ENCODE assay signal across 30 cellular contexts in genomic region chrX:6557690-6558089, GRCh38. TPM values are rescaled to one million over a fixed set of nuclear protein-coding genes. Genes with fewer than 3 reads are reported as not detected.
"Had no signal": no experiment of that assay in that cellular context is flagged by ENCODE, and none has a peak within 500 bp of the region (broad histone marks: within the 10 kb centered on the region; RNA-seq: fewer than 3 reads in every experiment).

No MANE protein-coding gene starts in this region.

- H3K27me3 ChIP-seq: colonic mucosa, esophagus squamous epithelium, gastrocnemius medialis, heart right ventricle had no signal

- H3K36me3 ChIP-seq: colonic mucosa, esophagus squamous epithelium, gastrocnemius medialis, heart right ventricle, left ventricle myocardium inferior, lower lobe of right lung had no signal

- H3K27me3 Mint-ChIP-seq: dendritic cell treated with granulocyte-macrophage colony-stimulating factor and Interleukin-4, amounts not matched to agents 40 ng/mL and 50 ng/mL, for 4 days; effector memory CD8-positive, alpha-beta T cell had no signal

- H3K36me3 Mint-ChIP-seq: mesothelial cell of epicardium had no signal

- ATAC-seq: effector memory CD8-positive, alpha-beta T cell; esophagus mucosa; gastrocnemius medialis; heart right ventricle; left cardiac atrium; lower lobe of right lung; mucosa of descending colon had no signal

- FAIRE-seq: endometrium, islet of Langerhans, keratinocyte had no signal

- H3K4me3 ChIP-seq: colonic mucosa, esophagus squamous epithelium, gastrocnemius medialis, heart right ventricle, left ventricle myocardium inferior, lower lobe of right lung, mucosa of descending colon had no signal

- H3K27ac ChIP-seq: colonic mucosa, epithelial cell of prostate, esophagus squamous epithelium, gastrocnemius medialis, heart right ventricle, left ventricle myocardium inferior, lower lobe of right lung had no signal

- H3K4me1 ChIP-seq: colonic mucosa, esophagus squamous epithelium, gastrocnemius medialis, heart right ventricle, left ventricle myocardium inferior, lower lobe of right lung had no signal

- H3K9me3 ChIP-seq: colonic mucosa, esophagus squamous epithelium, gastrocnemius medialis, left ventricle myocardium inferior, lower lobe of right lung, mucosa of descending colon had no signal

- H3K27ac Mint-ChIP-seq: dendritic cell treated with granulocyte-macrophage colony-stimulating factor and Interleukin-4, amounts not matched to agents 40 ng/mL and 50 ng/mL, for 4 days; effector memory CD8-positive, alpha-beta T cell; endodermal cell; mesothelial cell of epicardium had no signal

- H3K4me1 Mint-ChIP-seq: endodermal cell, mesothelial cell of epicardium had no signal

- H3K4me3 Mint-ChIP-seq: dendritic cell treated with granulocyte-macrophage colony-stimulating factor and Interleukin-4, amounts not matched to agents 40 ng/mL and 50 ng/mL, for 4 days; effector memory CD8-positive, alpha-beta T cell; endodermal cell; mesothelial cell of epicardium had no signal

- DNase-seq: colonic mucosa; cortex of kidney; effector CD8-positive, alpha-beta T cell; effector memory CD8-positive, alpha-beta T cell; endodermal cell; erythroblast; esophagus squamous epithelium; foreskin fibroblast; foreskin melanocyte; gastrocnemius medialis; head of caudate nucleus; heart right ventricle; hippocampal formation; left cardiac atrium; left ventricle myocardium inferior; lower lobe of right lung; mesenchymal stem cell; mucosa of descending colon had no signal

RNA-seq across cellular contexts. Expression of gene VCX3A, which starts 22.8 kb away (rescaled TPM):
- total RNA-seq: cerebellum, colonic mucosa, dermis microvascular lymphatic vessel endothelial cell, esophagus mucosa, esophagus squamous epithelium, gastrocnemius medialis, heart right ventricle, left cardiac atrium, left ventricle myocardium inferior, lower lobe of right lung, lung microvascular endothelial cell, mesenteric fat pad, mucosa of descending colon, myocyte had no signal
- polyA plus RNA-seq: heart right ventricle, keratinocyte had no signal
